ENCODE assay signal across 9 cellular contexts in the genomic region with DNA sequence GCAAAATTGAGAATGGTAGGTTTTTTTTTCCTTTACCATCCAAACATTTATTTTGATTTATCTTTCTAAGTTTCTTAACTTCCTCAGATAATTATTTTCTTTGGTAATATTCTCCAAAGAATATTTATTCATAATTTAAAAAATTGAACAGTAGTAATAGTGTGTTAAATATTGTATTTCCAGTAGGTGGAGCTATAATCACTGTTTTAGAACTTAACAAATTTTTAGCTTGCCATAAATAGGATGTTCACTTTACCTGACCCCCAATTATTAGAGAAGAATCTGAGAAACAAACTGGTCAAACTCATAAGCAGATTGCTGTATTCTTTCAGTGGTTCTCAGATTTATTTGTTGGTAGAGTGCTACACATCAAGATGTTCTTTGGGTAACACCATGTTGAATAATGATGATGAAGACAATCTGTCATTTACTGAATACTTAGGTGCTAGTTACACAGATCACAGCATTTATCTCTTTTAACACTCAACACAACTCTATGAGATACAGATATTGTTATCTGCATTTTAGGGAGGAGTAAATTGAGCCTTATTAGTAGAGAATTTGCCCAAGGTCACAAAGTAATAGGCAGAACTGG.
DNase-seq lines count a peak whose midpoint lies in the region; ATAC-seq, FAIRE-seq and TF ChIP-seq lines count a peak whose summit lies in the region.
"Had no signal": no experiment of that assay in that cellular context is flagged by ENCODE, and none has a peak within 500 bp of the region (broad histone marks: within the 10 kb centered on the region; RNA-seq: fewer than 3 reads in every experiment).

No MANE protein-coding gene starts in this region.

- no peak overlapping the region for H3K4me3 Mint-ChIP-seq in mesothelial cell of epicardium
- H3K4me3 Mint-ChIP-seq: activated naive CD8-positive, alpha-beta T cell treated with anti-CD3 and anti-CD28 coated beads, Interleukin-2, amount 10 ng/mL, durations not matched to agents 7 days and 5 days had no signal

- H3K4me1 Mint-ChIP-seq in mesothelial cell of epicardium, result peaks cover 12% of the 10 kb centered on the region

- H3K27ac Mint-ChIP-seq in mesothelial cell of epicardium, result no peak overlapping the region
- H3K27ac Mint-ChIP-seq: activated naive CD8-positive, alpha-beta T cell treated with anti-CD3 and anti-CD28 coated beads, Interleukin-2, amount 10 ng/mL, durations not matched to agents 7 days and 5 days had no signal

- FAIRE-seq in D721Med (lab: Jason Lieb, UNC), result peak; percentile 63

- H3K36me3 Mint-ChIP-seq in mesothelial cell of epicardium, result peaks cover 7% of the 10 kb centered on the region

- peak; percentile 47 for TF ChIP-seq CTCF in D721Med (IDR thresholded peaks at IDR 0.05; ENCODE audit: insufficient read depth, missing control alignments)
- TF ChIP-seq CTCF in mesothelial cell of epicardium (IDR thresholded peaks at IDR 0.05; ENCODE audit: unreplicated experiment), result peak; percentile 72

- DNase-seq in D721Med (ENCODE audit: insufficient read length, low spot score), result no peak
- DNase-seq in HT-29 (ENCODE audit: low spot score), result peak; percentile 29
- peak; percentile 10 for DNase-seq in amniotic epithelial cell (ENCODE audit: low read depth)
- DNase-seq in mesothelial cell of epicardium (ENCODE audit: low spot score in 2 of 2, unreplicated experiment in 2 of 2), result no peak
- no peak for DNase-seq in stimulated activated CD4-positive, alpha-beta T cell treated with anti-CD3 and anti-CD28 coated beads, Interleukin-4, amount 100 ng/mL, for 24 hours
- no peak for DNase-seq in GM19240 (ENCODE audit: insufficient read length, low spot score)
- DNase-seq: activated naive CD8-positive, alpha-beta T cell treated with anti-CD3 and anti-CD28 coated beads, Interleukin-2, amount 10 ng/mL, durations not matched to agents 7 days and 5 days had no signal

- H3K9me3 Mint-ChIP-seq in mesothelial cell of epicardium, result no peaks in the 10 kb centered on the region
- H3K9me3 Mint-ChIP-seq: activated naive CD8-positive, alpha-beta T cell treated with anti-CD3 and anti-CD28 coated beads, Interleukin-2, amount 10 ng/mL, durations not matched to agents 7 days and 5 days had no signal

- H3K27me3 Mint-ChIP-seq in mesothelial cell of epicardium (ENCODE audit: low read depth), result no peaks in the 10 kb centered on the region
- H3K27me3 Mint-ChIP-seq: activated naive CD8-positive, alpha-beta T cell treated with anti-CD3 and anti-CD28 coated beads, Interleukin-2, amount 10 ng/mL, durations not matched to agents 7 days and 5 days had no signal

- ATAC-seq in HG03175 (IDR thresholded peaks at IDR 0.05; ENCODE audit: unreplicated experiment) (no peak), GM21786 (IDR thresholded peaks at IDR 0.05; ENCODE audit: unreplicated experiment) (no peak)

Comparison
In these comparisons a context has a peak if more than half of its experiments do, and no peak if none do; other contexts are left out.
1. DNase-seq: peak in HT-29 (single experiment) and amniotic epithelial cell (single experiment); none in D721Med (single experiment), mesothelial cell of epicardium (0 of 2), stimulated activated CD4-positive, alpha-beta T cell treated with anti-CD3 and anti-CD28 coated beads, Interleukin-4, amount 100 ng/mL, for 24 hours (single experiment) and GM19240 (single experiment).